Comparison of ENCODE assay signal across 8 cellular contexts in genomic region chr18:70288851-70289328, GRCh38.
DNase-seq lines count a peak whose midpoint lies in the region; ATAC-seq lines count a peak whose summit lies in the region.

A gene with protein sequence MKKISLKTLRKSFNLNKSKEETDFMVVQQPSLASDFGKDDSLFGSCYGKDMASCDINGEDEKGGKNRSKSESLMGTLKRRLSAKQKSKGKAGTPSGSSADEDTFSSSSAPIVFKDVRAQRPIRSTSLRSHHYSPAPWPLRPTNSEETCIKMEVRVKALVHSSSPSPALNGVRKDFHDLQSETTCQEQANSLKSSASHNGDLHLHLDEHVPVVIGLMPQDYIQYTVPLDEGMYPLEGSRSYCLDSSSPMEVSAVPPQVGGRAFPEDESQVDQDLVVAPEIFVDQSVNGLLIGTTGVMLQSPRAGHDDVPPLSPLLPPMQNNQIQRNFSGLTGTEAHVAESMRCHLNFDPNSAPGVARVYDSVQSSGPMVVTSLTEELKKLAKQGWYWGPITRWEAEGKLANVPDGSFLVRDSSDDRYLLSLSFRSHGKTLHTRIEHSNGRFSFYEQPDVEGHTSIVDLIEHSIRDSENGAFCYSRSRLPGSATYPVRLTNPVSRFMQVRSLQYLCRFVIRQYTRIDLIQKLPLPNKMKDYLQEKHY (plus strand): TSS chr18:70289045. CDS start chr18:70324669, 35,624 bp downstream.

- no peaks in the 10 kb centered on the region for H3K27me3 ChIP-seq in HUES48 (ENCODE audit: control insufficient read depth, insufficient read depth, low read length)

- no peaks in the 10 kb centered on the region for H3K9me3 ChIP-seq in HUES48 (ENCODE audit: control insufficient read depth, insufficient read depth, low read length)

- H3K4me1 ChIP-seq in HUES48 (ENCODE audit: control insufficient read depth, insufficient read depth, low read length): peaks cover 11% of the 10 kb centered on the region

- DNase-seq in NCI-H524 (lab: John Stamatoyannopoulos, UW) (peak; percentile 10 to 54), NCI-H524 treated with DMSO at 0.1 percent for 48 hours (lab: John Stamatoyannopoulos, UW) (no peak), SW480 (ENCODE audit: low spot score) (peak; percentile 43), dedifferentiated amniotic fluid mesenchymal stem cell (ENCODE audit: extremely low spot score) (peak; percentile 42), left kidney (ENCODE audit: low read depth, low spot score) (peak; percentile 92)
- DNase-seq in stimulated activated CD8-positive, alpha-beta memory T cell treated with anti-CD3 and anti-CD28 coated beads, Interleukin-2, amount 100 ng/mL, for 48 hours (ENCODE audit: low read depth in 2 of 2): peak; percentile 24 to 32

- no peaks in the 10 kb centered on the region; the same call in 1 of the 2 replicates for H3K36me3 ChIP-seq in HUES48 (ENCODE audit: control insufficient read depth, insufficient read depth, low read length)

- H3K9ac ChIP-seq in HUES48 (ENCODE audit: low read depth, low read length): peak within 1 kb of the TSS; percentile 82

- ATAC-seq in GM21526 (IDR thresholded peaks at IDR 0.05; ENCODE audit: low FRiP score, unreplicated experiment): peak; percentile 73

- H3K27ac ChIP-seq in HUES48 (ENCODE audit: low read depth, low read length): peak within 1 kb of the TSS; percentile 61

- peak within 1 kb of the TSS; percentile 90 for H3K4me3 ChIP-seq in HUES48 (ENCODE audit: low read depth, low read length)
